ENCODE assay signal across 8 cellular contexts in genomic region chr3:28151608-28152228, GRCh38.
DNase-seq lines count a peak whose midpoint lies in the region; ATAC-seq and TF ChIP-seq lines count a peak whose summit lies in the region.

No MANE protein-coding gene starts in this region.

- H3K9me2 ChIP-seq in Karpas-422 (replicated peaks; ENCODE audit: insufficient read depth, low read length), result no peaks in the 10 kb centered on the region

- DNase-seq in myocyte (ENCODE audit: low read depth), result peak; percentile 15
- DNase-seq in Karpas-422, result no peak
- DNase-seq in iPS-NIHi7 (ENCODE audit: extremely low spot score), result no peak
- DNase-seq in HPDE6-E6E7 (ENCODE audit: extremely low spot score), result no peak
- no peak for DNase-seq in psoas muscle

- no peaks in the 10 kb centered on the region for H4K20me1 ChIP-seq in Karpas-422 (ENCODE audit: insufficient read depth, low read depth, low read length)

- no peak overlapping the region for H2AFZ ChIP-seq in Karpas-422 (ENCODE audit: low read length)

- H3K9me3 ChIP-seq in Karpas-422 (ENCODE audit: low read length) (no peaks in the 10 kb centered on the region), psoas muscle (no peaks in the 10 kb centered on the region)

- H3K4me1 ChIP-seq in Karpas-422 (ENCODE audit: low read length) (no peaks in the 10 kb centered on the region), psoas muscle (no peaks in the 10 kb centered on the region)

- H3K27me3 ChIP-seq in Karpas-422 (ENCODE audit: low read length) (no peaks in the 10 kb centered on the region), psoas muscle (ENCODE audit: insufficient read depth in 3 of 3, low read length in 2 of 3) (no peaks in the 10 kb centered on the region)

- H3K27ac ChIP-seq in Karpas-422 (ENCODE audit: low read length), result no peak overlapping the region
- no peak overlapping the region for H3K27ac ChIP-seq in psoas muscle

- TF ChIP-seq CTCF in psoas muscle (IDR thresholded peaks at IDR 0.05), result no peak

- no peaks in the 10 kb centered on the region for H3K79me2 ChIP-seq in Karpas-422 (ENCODE audit: low read length)

- intact Hi-C loops in psoas muscle (cut with DNase I), result loop anchor here in 1 of 2 donors (10.0 kb wide), 1 partner anchor 707 kb away; no protein-coding TSS in a partner anchor

- peak; percentile 75 for ATAC-seq in GM18520 (IDR thresholded peaks at IDR 0.05; ENCODE audit: unreplicated experiment)
- ATAC-seq in GM21723 (IDR thresholded peaks at IDR 0.05; ENCODE audit: unreplicated experiment), result peak; percentile 89
- peak; percentile 82 for ATAC-seq in HG03575 (IDR thresholded peaks at IDR 0.05; ENCODE audit: extremely low read depth, insufficient number of reproducible peaks, low FRiP score, unreplicated experiment)
- no peak for ATAC-seq in psoas muscle

- H3K4me2 ChIP-seq in Karpas-422 (ENCODE audit: low read depth, low read length, poor library complexity, severe bottlenecking), result no peak overlapping the region

- no peak overlapping the region for H3K9ac ChIP-seq in Karpas-422 (ENCODE audit: low read length)

- H3K4me3 ChIP-seq in Karpas-422 (ENCODE audit: low read length), result no peak overlapping the region
- no peak overlapping the region for H3K4me3 ChIP-seq in psoas muscle

- H3K36me3 ChIP-seq in Karpas-422 (ENCODE audit: insufficient read depth, low read length) (no peaks in the 10 kb centered on the region), psoas muscle (ENCODE audit: insufficient read depth in 1 of 2, low read depth in 1 of 2) (no peaks in the 10 kb centered on the region)

Comparison
In these comparisons a context has a peak if more than half of its experiments do, and no peak if none do; other contexts are left out.
1. ATAC-seq: peak in GM18520 (single experiment), GM21723 (single experiment) and HG03575 (single experiment); none in psoas muscle (0 of 4).